Comparison of ENCODE assay signal across 8 cellular contexts in genomic region chr1:31815752-31816484, GRCh38. TPM values are rescaled to one million over a fixed set of nuclear protein-coding genes. Genes with fewer than 3 reads are reported as not detected.
DNase-seq lines count a peak whose midpoint lies in the region; ATAC-seq and TF ChIP-seq lines count a peak whose summit lies in the region.

Gene SPOCD1 (minus strand): TSS chr1:31816022. CDS start chr1:31815333, 689 bp downstream.

- peak within 1 kb of the TSS; percentile 13 for H3K4me3 ChIP-seq in SU-DHL-6 (ENCODE audit: insufficient read depth, low read length, poor library complexity, severe bottlenecking)

- DNase-seq in DMS114 treated with DMSO at 0.1 percent for 48 hours (lab: John Stamatoyannopoulos, UW; ENCODE audit: unreplicated experiment) (peak; percentile 8), KBM-7 (peak; percentile 78), left cardiac atrium (peak; percentile 84), sciatic nerve (ENCODE audit: low spot score) (peak; percentile 79)
- peak; percentile 83 for DNase-seq in activated naive CD8-positive, alpha-beta T cell treated with anti-CD3 and anti-CD28 coated beads for 36 hours

- H3K27ac ChIP-seq in SU-DHL-6 (ENCODE audit: low read depth, low read length), result peak within 1 kb of the TSS; percentile 79

- H3K4me2 ChIP-seq in SU-DHL-6 (ENCODE audit: low read depth, low read length, poor library complexity, severe bottlenecking), result peak within 1 kb of the TSS; percentile 57

- no peaks in the 10 kb centered on the region for H3K36me3 ChIP-seq in SU-DHL-6 (ENCODE audit: low read length)

- in situ Hi-C loops in KBM-7 (cut with MboI; ENCODE audit: low pct_unique_long_range_greater_than_20kb, low sequenced_read_pairs), result no loop called here

- no peak within 1 kb of the TSS for H3K9ac ChIP-seq in SU-DHL-6 (ENCODE audit: low read length)

- no peaks in the 10 kb centered on the region for H3K9me2 ChIP-seq in SU-DHL-6 (replicated peaks; ENCODE audit: insufficient read depth, low read length)

- no peaks in the 10 kb centered on the region for H3K9me3 Mint-ChIP-seq in activated naive CD8-positive, alpha-beta T cell treated with anti-CD3 and anti-CD28 coated beads for 36 hours

- no peak within 1 kb of the TSS for H2AFZ ChIP-seq in SU-DHL-6 (ENCODE audit: low read depth, low read length, severe bottlenecking)

- TF ChIP-seq CTCF in SU-DHL-6 (IDR thresholded peaks at IDR 0.05; ENCODE audit: insufficient read depth, low read length, poor library complexity, severe bottlenecking), result peak; percentile 89

- H4K20me1 ChIP-seq in SU-DHL-6 (ENCODE audit: low read depth, low read length), result no peaks in the 10 kb centered on the region

- H3K27me3 ChIP-seq in SU-DHL-6 (ENCODE audit: low read length), result no peaks in the 10 kb centered on the region

- no peaks in the 10 kb centered on the region for H3K79me2 ChIP-seq in SU-DHL-6 (ENCODE audit: insufficient read depth, low read length)

- peak within 1 kb of the TSS; percentile 25 for H3K27ac Mint-ChIP-seq in activated naive CD8-positive, alpha-beta T cell treated with anti-CD3 and anti-CD28 coated beads for 36 hours

- peaks cover 6% of the 10 kb centered on the region; the same call in 1 of the 2 replicates for H3F3A ChIP-seq in SU-DHL-6 (ENCODE audit: insufficient read depth)

- H3K9me3 ChIP-seq in SU-DHL-6 (ENCODE audit: insufficient read depth, low read length), result no peaks in the 10 kb centered on the region

- H3K4me3 Mint-ChIP-seq in activated naive CD8-positive, alpha-beta T cell treated with anti-CD3 and anti-CD28 coated beads for 36 hours, result no peak within 1 kb of the TSS

- no peaks in the 10 kb centered on the region for H3K27me3 Mint-ChIP-seq in activated naive CD8-positive, alpha-beta T cell treated with anti-CD3 and anti-CD28 coated beads for 36 hours

- intact Hi-C loops in left cardiac atrium (cut with DNase I), result loop anchor here in 1 of 2 donors (10.0 kb wide), 1 partner anchor 89 kb away; no protein-coding TSS in a partner anchor
- intact Hi-C loops in sciatic nerve (cut with DNase I), result no loop called here

- H3K4me1 Mint-ChIP-seq in activated naive CD8-positive, alpha-beta T cell treated with anti-CD3 and anti-CD28 coated beads for 36 hours, result peaks cover 9% of the 10 kb centered on the region

- no peaks in the 10 kb centered on the region for H3K36me3 Mint-ChIP-seq in activated naive CD8-positive, alpha-beta T cell treated with anti-CD3 and anti-CD28 coated beads for 36 hours

- peak; percentile 70 to 85 for ATAC-seq in left cardiac atrium
- peak; percentile 81 for ATAC-seq in sciatic nerve
- no peak for ATAC-seq in HG03175 (IDR thresholded peaks at IDR 0.05; ENCODE audit: unreplicated experiment)
- no peak for ATAC-seq in GM21576 (IDR thresholded peaks at IDR 0.05; ENCODE audit: unreplicated experiment)

RNA-seq across cellular contexts. Expression of gene SPOCD1, which starts in this region (rescaled TPM):
- not detected for total RNA-seq in activated naive CD8-positive, alpha-beta T cell treated with anti-CD3 and anti-CD28 coated beads for 36 hours
- total RNA-seq in left cardiac atrium (1 to 10 TPM in 1 of 2 donors, under 1 TPM in 1; 0.18 to 1.2 TPM), sciatic nerve (1.3 TPM)

Comparison
In these comparisons a context has a peak if more than half of its experiments do, and no peak if none do; other contexts are left out.
1. Peak in DNase-seq in activated naive CD8-positive, alpha-beta T cell treated with anti-CD3 and anti-CD28 coated beads for 36 hours; RNA of the gene not detected or under 1 TPM.
2. DNase-seq: peak in every context shown above with its lines; median percentile 84 in left cardiac atrium; 83 in activated naive CD8-positive, alpha-beta T cell treated with anti-CD3 and anti-CD28 coated beads for 36 hours; 79 in sciatic nerve; 78 in KBM-7; 8 in DMS114 treated with DMSO at 0.1 percent for 48 hours.
3. ATAC-seq: peak in left cardiac atrium (2 of 2) and sciatic nerve (single experiment); none in HG03175 (single experiment) and GM21576 (single experiment).